In the genomic region with DNA sequence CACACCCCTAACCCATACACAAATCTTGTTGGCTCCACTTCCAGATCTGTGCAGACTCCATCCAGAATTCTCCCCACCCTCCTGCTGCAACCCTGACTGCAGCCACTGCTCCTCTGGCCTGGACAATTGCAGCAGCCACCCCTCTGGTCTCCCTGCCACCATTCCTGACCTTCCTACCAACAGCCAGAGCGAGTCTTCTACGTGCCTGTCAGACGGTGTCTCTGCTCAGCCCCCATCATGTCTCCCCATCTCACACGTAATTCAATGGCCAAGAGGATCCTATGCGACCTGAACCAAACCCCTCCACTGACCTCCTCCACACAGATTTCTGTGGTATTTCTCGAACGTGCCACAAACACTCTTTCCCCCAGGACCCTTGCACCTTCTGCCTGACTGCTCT, we compare ENCODE assay signal across 20 cellular contexts.
"Had no signal": no experiment of that assay in that cellular context is flagged by ENCODE, and none has a peak within 500 bp of the region (broad histone marks: within the 10 kb centered on the region; RNA-seq: fewer than 3 reads in every experiment).

No MANE protein-coding gene starts in this region.

- H3K27me3 ChIP-seq: breast epithelium, right atrium auricular region, transverse colon, uterus had no signal

- H3K79me2 ChIP-seq: parathyroid adenoma had no signal

- H3K27ac ChIP-seq: breast epithelium, epithelial cell of prostate, esophagus squamous epithelium, parathyroid adenoma, right atrium auricular region, spleen, transverse colon, uterus had no signal

- H3K4me3 ChIP-seq: breast epithelium, esophagus squamous epithelium, right atrium auricular region, spleen, transverse colon, uterus had no signal

- ATAC-seq: activated CD4-positive, alpha-beta T cell treated with anti-CD3 and anti-CD28 coated beads for 36 hours; left ventricle myocardium superior had no signal

- H3K9ac ChIP-seq: parathyroid adenoma had no signal

- H3K4me1 ChIP-seq: breast epithelium, esophagus squamous epithelium, parathyroid adenoma, right atrium auricular region, spleen, transverse colon, uterus had no signal

- H3K9me3 Mint-ChIP-seq: activated T-helper 1 cell treated with anti-CD3 and anti-CD28 coated beads, Interleukin-12 subunit alpha, Interleukin-12 subunit beta, Interleukin-2, Interleukin-4 antibody, amounts not matched to agents 30 ng/mL and 10 ng/mL and 1 ng/mL, durations not matched to agents 14 hours and 24 hours and 36 hours; nephron; T-helper 2 cell treated with Interferon-gamma antibody and Interleukin-4, amounts not matched to agents 5 μg/mL and 100 μg/mL, for 36 hours had no signal

- DNase-seq: activated CD4-positive, alpha-beta T cell treated with anti-CD3 and anti-CD28 coated beads for 36 hours; activated CD4-positive, CD25-positive, alpha-beta regulatory T cell; activated gamma-delta T cell treated with Interleukin-2 at 50 U/mL for 16 hours; activated naive CD4-positive, alpha-beta T cell treated with anti-CD3 and anti-CD28 coated beads, Interleukin-2, amount 50 U/mL, for 16 hours; dermis blood vessel endothelial cell; effector CD4-positive, alpha-beta T cell; esophagus squamous epithelium; left ventricle myocardium superior; stimulated activated naive CD4-positive, alpha-beta T cell treated with Interleukin-2 at 50 U/mL for 16 hours; T-helper 1 cell; transverse colon; uterus had no signal

- H3K4me3 Mint-ChIP-seq: activated CD4-positive, alpha-beta T cell treated with anti-CD3 and anti-CD28 coated beads for 36 hours; activated T-helper 1 cell treated with anti-CD3 and anti-CD28 coated beads, Interleukin-12 subunit alpha, Interleukin-12 subunit beta, Interleukin-2, Interleukin-4 antibody, amounts not matched to agents 30 ng/mL and 10 ng/mL and 1 ng/mL, durations not matched to agents 14 hours and 24 hours and 36 hours; nephron; T-helper 2 cell treated with Interferon-gamma antibody and Interleukin-4, amounts not matched to agents 5 μg/mL and 100 μg/mL, for 36 hours had no signal

- H3K4me1 Mint-ChIP-seq: nephron had no signal

- H3K36me3 ChIP-seq: breast epithelium, esophagus squamous epithelium, right atrium auricular region, spleen, transverse colon, uterus had no signal

- H3K27ac Mint-ChIP-seq: activated CD4-positive, alpha-beta T cell treated with anti-CD3 and anti-CD28 coated beads for 36 hours; activated T-helper 1 cell treated with anti-CD3 and anti-CD28 coated beads, Interleukin-12 subunit alpha, Interleukin-12 subunit beta, Interleukin-2, Interleukin-4 antibody, amounts not matched to agents 30 ng/mL and 10 ng/mL and 1 ng/mL, durations not matched to agents 14 hours and 24 hours and 36 hours; nephron; T-helper 2 cell treated with Interferon-gamma antibody and Interleukin-4, amounts not matched to agents 5 μg/mL and 100 μg/mL, for 36 hours had no signal
